15 cellular contexts compared by ENCODE assay signal in genomic region chr11:121039971-121040613, GRCh38.
"Had no signal": no experiment of that assay in that cellular context is flagged by ENCODE, and none has a peak within 500 bp of the region (broad histone marks: within the 10 kb centered on the region; RNA-seq: fewer than 3 reads in every experiment).

No MANE protein-coding gene starts in this region.

- H3K4me3 Mint-ChIP-seq: activated CD8-positive, alpha-beta T cell treated with anti-CD3 and anti-CD28 coated beads for 36 hours; activated naive CD4-positive, alpha-beta T cell treated with anti-CD3 and anti-CD28 coated beads for 36 hours had no signal

- H3K27ac Mint-ChIP-seq: activated CD8-positive, alpha-beta T cell treated with anti-CD3 and anti-CD28 coated beads for 36 hours; activated naive CD4-positive, alpha-beta T cell treated with anti-CD3 and anti-CD28 coated beads for 36 hours had no signal

- H3K27ac ChIP-seq: pancreas, suprapubic skin, WERI-Rb-1 had no signal

- H3K4me1 ChIP-seq: pancreas, suprapubic skin had no signal

- H3K27me3 ChIP-seq: pancreas, suprapubic skin had no signal

- DNase-seq: activated CD4-positive, alpha-beta T cell treated with anti-CD3 and anti-CD28 coated beads for 4 hours; activated CD8-positive, alpha-beta memory T cell treated with anti-CD3 and anti-CD28 coated beads, Interleukin-2, amount 50 U/mL, for 48 hours; activated CD8-positive, alpha-beta T cell treated with anti-CD3 and anti-CD28 coated beads for 36 hours; activated naive CD4-positive, alpha-beta T cell treated with anti-CD3 and anti-CD28 coated beads for 36 hours; effector CD4-positive, alpha-beta T cell; hypothalamus; pancreas; retina; stimulated activated CD4-positive, alpha-beta T cell treated with anti-CD3 and anti-CD28 coated beads, Interleukin-4, amount 100 ng/mL, for 1 hour; stimulated activated CD8-positive, alpha-beta memory T cell treated with anti-CD3 and anti-CD28 coated beads, Interleukin-4, amount 100 ng/mL, for 48 hours; stimulated activated naive CD8-positive, alpha-beta T cell treated with anti-CD3 and anti-CD28 coated beads, Interleukin-15, Interleukin-2, amounts not matched to agents 100 U/mL and 50 U/mL, for 24 hours; T-helper 9 cell; WERI-Rb-1 had no signal

- H3K36me3 ChIP-seq: pancreas, suprapubic skin, WERI-Rb-1 had no signal

- H3K4me3 ChIP-seq: pancreas, suprapubic skin had no signal

- ATAC-seq: activated CD8-positive, alpha-beta T cell treated with anti-CD3 and anti-CD28 coated beads for 36 hours; pancreas; stimulated activated naive CD8-positive, alpha-beta T cell treated with anti-CD3 and anti-CD28 coated beads, Interleukin-15, Interleukin-2, amounts not matched to agents 100 U/mL and 50 U/mL, for 24 hours had no signal

- H3K9me3 Mint-ChIP-seq: activated CD8-positive, alpha-beta T cell treated with anti-CD3 and anti-CD28 coated beads for 36 hours; activated naive CD4-positive, alpha-beta T cell treated with anti-CD3 and anti-CD28 coated beads for 36 hours had no signal

- H3K27me3 Mint-ChIP-seq: activated CD8-positive, alpha-beta T cell treated with anti-CD3 and anti-CD28 coated beads for 36 hours had no signal

- H3K9me3 ChIP-seq: pancreas, suprapubic skin had no signal

- FAIRE-seq: astrocyte, pancreas had no signal
